Comparison of ENCODE assay signal across 1 cellular context in genomic region chr2:159285929-159286708, GRCh38.
TF ChIP-seq lines count a peak whose summit lies in the region.

A gene with protein sequence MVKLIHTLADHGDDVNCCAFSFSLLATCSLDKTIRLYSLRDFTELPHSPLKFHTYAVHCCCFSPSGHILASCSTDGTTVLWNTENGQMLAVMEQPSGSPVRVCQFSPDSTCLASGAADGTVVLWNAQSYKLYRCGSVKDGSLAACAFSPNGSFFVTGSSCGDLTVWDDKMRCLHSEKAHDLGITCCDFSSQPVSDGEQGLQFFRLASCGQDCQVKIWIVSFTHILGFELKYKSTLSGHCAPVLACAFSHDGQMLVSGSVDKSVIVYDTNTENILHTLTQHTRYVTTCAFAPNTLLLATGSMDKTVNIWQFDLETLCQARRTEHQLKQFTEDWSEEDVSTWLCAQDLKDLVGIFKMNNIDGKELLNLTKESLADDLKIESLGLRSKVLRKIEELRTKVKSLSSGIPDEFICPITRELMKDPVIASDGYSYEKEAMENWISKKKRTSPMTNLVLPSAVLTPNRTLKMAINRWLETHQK (minus strand): TSS chr2:159286703. CDS start chr2:159283069, 3,634 bp downstream.

TF ChIP-seq in HepG2, 621 proteins besides CTCF, POLR2A, EP300 and RAD21 (continued from another document and continues in another):
- TF ChIP-seq, protein P1, sequence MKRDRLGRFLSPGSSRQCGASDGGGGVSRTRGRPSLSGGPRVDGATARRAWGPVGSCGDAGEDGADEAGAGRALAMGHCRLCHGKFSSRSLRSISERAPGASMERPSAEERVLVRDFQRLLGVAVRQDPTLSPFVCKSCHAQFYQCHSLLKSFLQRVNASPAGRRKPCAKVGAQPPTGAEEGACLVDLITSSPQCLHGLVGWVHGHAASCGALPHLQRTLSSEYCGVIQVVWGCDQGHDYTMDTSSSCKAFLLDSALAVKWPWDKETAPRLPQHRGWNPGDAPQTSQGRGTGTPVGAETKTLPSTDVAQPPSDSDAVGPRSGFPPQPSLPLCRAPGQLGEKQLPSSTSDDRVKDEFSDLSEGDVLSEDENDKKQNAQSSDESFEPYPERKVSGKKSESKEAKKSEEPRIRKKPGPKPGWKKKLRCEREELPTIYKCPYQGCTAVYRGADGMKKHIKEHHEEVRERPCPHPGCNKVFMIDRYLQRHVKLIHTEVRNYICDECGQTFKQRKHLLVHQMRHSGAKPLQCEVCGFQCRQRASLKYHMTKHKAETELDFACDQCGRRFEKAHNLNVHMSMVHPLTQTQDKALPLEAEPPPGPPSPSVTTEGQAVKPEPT (CRISPR knock-in tag; IDR thresholded peaks at IDR 0.05; ENCODE audit: low read depth) = 0 out of 2 replicates have a peak, but pooled peaks have one; percentile 72
- TF ChIP-seq KDM3A (CRISPR knock-in tag; IDR thresholded peaks at IDR 0.05; ENCODE audit: low read depth) (peak; percentile 9; the same call in 1 of the 2 replicates), PTBP1 (IDR thresholded peaks at IDR 0.05; ENCODE audit: low read depth, low read length, poor library complexity, severe bottlenecking) (no peak), NAIF1 (CRISPR knock-in tag; IDR thresholded peaks at IDR 0.05; ENCODE audit: borderline replicate concordance) (no peak), CBFB (CRISPR knock-in tag; IDR thresholded peaks at IDR 0.05) (peak; percentile 9; the same call in 1 of the 2 replicates), ZNF225 (CRISPR knock-in tag; IDR thresholded peaks at IDR 0.05) (peak; percentile 84), NFATC3 (CRISPR knock-in tag; IDR thresholded peaks at IDR 0.05) (no peak; the same call in 1 of the 2 replicates), TFE3 (CRISPR knock-in tag; IDR thresholded peaks at IDR 0.05) (peak; percentile 71), TCF7 (IDR thresholded peaks at IDR 0.05; ENCODE audit: low read depth) (no peak), ZNF451 (CRISPR knock-in tag; IDR thresholded peaks at IDR 0.05) (peak; percentile 97), SPEN (CRISPR knock-in tag; IDR thresholded peaks at IDR 0.05; ENCODE audit: low read depth) (peak; percentile 49; the same call in 1 of the 2 replicates), ZNF230 (CRISPR knock-in tag; IDR thresholded peaks at IDR 0.05) (peak; percentile 65), ZNF468 (CRISPR knock-in tag; IDR thresholded peaks at IDR 0.05) (peak; percentile 95), HOXA9 (CRISPR knock-in tag; IDR thresholded peaks at IDR 0.05; ENCODE audit: borderline replicate concordance) (peak; percentile 85; the same call in 1 of the 2 replicates), XRCC5 (optimal IDR thresholded peaks at IDR 0.05; ENCODE audit: low read length) (peak; percentile 52), KLF13 (CRISPR knock-in tag; IDR thresholded peaks at IDR 0.05) (no peak; the same call in 1 of the 2 replicates), SRY (CRISPR knock-in tag; IDR thresholded peaks at IDR 0.05) (peak; percentile 88; the same call in 1 of the 2 replicates), ZNF207 (IDR thresholded peaks at IDR 0.05; ENCODE audit: borderline replicate concordance) (no peak), CBX1 (IDR thresholded peaks at IDR 0.05; ENCODE audit: low read depth) (no peak), KMT2A (CRISPR knock-in tag; IDR thresholded peaks at IDR 0.05) (peak; percentile 52; the same call in 1 of the 2 replicates), PAXIP1 (CRISPR knock-in tag; conservative IDR thresholded peaks at IDR 0.05) (peak; percentile 45), ZNF672 (CRISPR knock-in tag; IDR thresholded peaks at IDR 0.05) (no peak), KLF15 (CRISPR knock-in tag; IDR thresholded peaks at IDR 0.05; ENCODE audit: borderline replicate concordance) (peak; percentile 89; the same call in 1 of the 2 replicates), ZNF512B (CRISPR knock-in tag; IDR thresholded peaks at IDR 0.05; ENCODE audit: borderline replicate concordance) (no peak), ZNF12 (CRISPR knock-in tag; IDR thresholded peaks at IDR 0.05) (no peak), ARID4A (CRISPR knock-in tag; IDR thresholded peaks at IDR 0.05; ENCODE audit: borderline replicate concordance) (peak; percentile 95), ARNT2 (CRISPR knock-in tag; IDR thresholded peaks at IDR 0.05; ENCODE audit: low read depth) (peak; percentile 97), NFE2L1 (CRISPR knock-in tag; IDR thresholded peaks at IDR 0.05; ENCODE audit: borderline replicate concordance) (peak; percentile 67; the same call in 1 of the 2 replicates), ZNF790 (CRISPR knock-in tag; IDR thresholded peaks at IDR 0.05; ENCODE audit: borderline replicate concordance) (no peak), CEBPG (CRISPR knock-in tag; IDR thresholded peaks at IDR 0.05) (no peak), ZNF180 (CRISPR knock-in tag; IDR thresholded peaks at IDR 0.05; ENCODE audit: borderline replicate concordance, low read depth) (0 out of 2 replicates have a peak, but pooled peaks have one; percentile 44)
- TF ChIP-seq, protein P2, sequence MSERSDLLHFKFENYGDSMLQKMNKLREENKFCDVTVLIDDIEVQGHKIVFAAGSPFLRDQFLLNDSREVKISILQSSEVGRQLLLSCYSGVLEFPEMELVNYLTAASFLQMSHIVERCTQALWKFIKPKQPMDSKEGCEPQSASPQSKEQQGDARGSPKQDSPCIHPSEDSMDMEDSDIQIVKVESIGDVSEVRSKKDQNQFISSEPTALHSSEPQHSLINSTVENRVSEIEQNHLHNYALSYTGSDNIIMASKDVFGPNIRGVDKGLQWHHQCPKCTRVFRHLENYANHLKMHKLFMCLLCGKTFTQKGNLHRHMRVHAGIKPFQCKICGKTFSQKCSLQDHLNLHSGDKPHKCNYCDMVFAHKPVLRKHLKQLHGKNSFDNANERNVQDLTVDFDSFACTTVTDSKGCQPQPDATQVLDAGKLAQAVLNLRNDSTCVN (CRISPR knock-in tag; IDR thresholded peaks at IDR 0.05; ENCODE audit: borderline replicate concordance) = no peak; the same call in 1 of the 2 replicates
- TF ChIP-seq, protein P3, sequence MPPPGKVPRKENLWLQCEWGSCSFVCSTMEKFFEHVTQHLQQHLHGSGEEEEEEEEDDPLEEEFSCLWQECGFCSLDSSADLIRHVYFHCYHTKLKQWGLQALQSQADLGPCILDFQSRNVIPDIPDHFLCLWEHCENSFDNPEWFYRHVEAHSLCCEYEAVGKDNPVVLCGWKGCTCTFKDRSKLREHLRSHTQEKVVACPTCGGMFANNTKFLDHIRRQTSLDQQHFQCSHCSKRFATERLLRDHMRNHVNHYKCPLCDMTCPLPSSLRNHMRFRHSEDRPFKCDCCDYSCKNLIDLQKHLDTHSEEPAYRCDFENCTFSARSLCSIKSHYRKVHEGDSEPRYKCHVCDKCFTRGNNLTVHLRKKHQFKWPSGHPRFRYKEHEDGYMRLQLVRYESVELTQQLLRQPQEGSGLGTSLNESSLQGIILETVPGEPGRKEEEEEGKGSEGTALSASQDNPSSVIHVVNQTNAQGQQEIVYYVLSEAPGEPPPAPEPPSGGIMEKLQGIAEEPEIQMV (CRISPR knock-in tag; IDR thresholded peaks at IDR 0.05; ENCODE audit: low read depth) = peak; percentile 73
